ENCODE assay signal across 18 cellular contexts in genomic region chr2:179771791-179772190, GRCh38.
"Had no signal": no experiment of that assay in that cellular context is flagged by ENCODE, and none has a peak within 500 bp of the region (broad histone marks: within the 10 kb centered on the region; RNA-seq: fewer than 3 reads in every experiment).

No MANE protein-coding gene starts in this region.

- DNase-seq: colonic mucosa; effector CD8-positive, alpha-beta T cell; endodermal cell; gastrocnemius medialis; head of caudate nucleus; left lung; mesendoderm; midbrain; naive thymus-derived CD4-positive, alpha-beta T cell; right lobe of liver; small intestine; stimulated activated CD4-positive, alpha-beta T cell treated with anti-CD3 and anti-CD28 coated beads, Interleukin-15, amount 100 ng/mL, for 24 hours; stimulated activated CD4-positive, alpha-beta T cell treated with anti-CD3 and anti-CD28 coated beads, Interleukin-2, amount 100 ng/mL, for 48 hours; stimulated activated naive B cell treated with anti-CD40 and anti-IgM and Interleukin-4, amounts not matched to agents 10 μg/mL and 1 μg/mL and 100 μg/mL, for 72 hours; upper lobe of left lung had no signal

- H3K4me3 ChIP-seq: colonic mucosa, gastrocnemius medialis, left lung, neural progenitor cell, right lobe of liver, thoracic aorta, tibial nerve, upper lobe of left lung had no signal
